Comparison of ENCODE assay signal across 8 cellular contexts in the genomic region with DNA sequence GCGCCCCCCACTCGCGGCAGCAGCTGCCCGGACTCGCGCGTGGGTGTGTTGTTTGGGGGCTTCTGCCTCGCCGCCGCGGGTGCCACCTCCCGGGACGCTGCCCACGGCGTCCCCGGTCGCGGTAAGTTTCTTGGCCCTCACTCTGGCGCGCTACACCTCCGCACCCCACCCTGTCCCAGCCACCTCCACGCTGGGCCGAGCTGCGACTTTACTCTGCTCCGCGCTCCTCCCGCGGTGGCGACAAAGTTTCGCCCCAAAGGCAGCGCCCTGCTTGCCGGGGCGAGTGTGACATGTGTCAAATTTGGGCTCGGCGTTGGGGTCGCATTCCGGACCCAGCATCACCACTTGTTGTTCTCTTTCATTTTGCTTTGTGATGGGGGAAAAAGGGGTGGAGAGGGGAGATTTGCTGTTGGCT.
A peak's percentile ranks its signal among the peaks of the same experiment; 100 is the strongest.
DNase-seq lines count a peak whose midpoint lies in the region; ATAC-seq and TF ChIP-seq lines count a peak whose summit lies in the region.

No MANE protein-coding gene starts in this region.

- no peaks in the 10 kb centered on the region for H3K79me2 ChIP-seq in smooth muscle cell (ENCODE audit: low read depth)

- no peak for TF ChIP-seq POLR2A in adrenal gland (IDR thresholded peaks at IDR 0.05)

- H3F3A ChIP-seq in smooth muscle cell (ENCODE audit: low read depth) = no peaks in the 10 kb centered on the region

- H3K4me1 ChIP-seq in BLaER1 treated with 17β-estradiol and CSF1 and Interleukin-3, amounts not matched to agents 10 nM and 100 nM = peaks cover 11 to 26% (median 14%) of the 10 kb centered on the region in 10 experiments; a peak in 18 of 20 replicates
- H3K4me1 ChIP-seq in adrenal gland (replicated peaks in 1 of 2) (peaks cover 11 to 27% of the 10 kb centered on the region in 2 donors), iPS-15b (ENCODE audit: control insufficient read depth, insufficient read depth, low read length) (peaks cover 13% of the 10 kb centered on the region), smooth muscle cell (ENCODE audit: low read depth) (peaks cover 22% of the 10 kb centered on the region)

- peaks cover 67 to 75% (median 71%) of the 10 kb centered on the region in 11 experiments for H3K27me3 ChIP-seq in BLaER1 treated with 17β-estradiol and CSF1 and Interleukin-3, amounts not matched to agents 10 nM and 100 nM
- peaks cover 21% of the 10 kb centered on the region for H3K27me3 ChIP-seq in adrenal gland
- H3K27me3 ChIP-seq in iPS-15b (ENCODE audit: control insufficient read depth, insufficient read depth, low read length) = peaks cover 80% of the 10 kb centered on the region
- H3K27me3 ChIP-seq in smooth muscle cell (ENCODE audit: low read depth) = peaks cover 89% of the 10 kb centered on the region

- intact Hi-C loops in adrenal gland (cut with DNase I) = no loop called here

- peak overlapping the region; percentile 80 for H2AFZ ChIP-seq in smooth muscle cell (ENCODE audit: low read depth)

- H3K9ac ChIP-seq in BLaER1 treated with 17β-estradiol and CSF1 and Interleukin-3, amounts not matched to agents 10 nM and 100 nM = peak overlapping the region in 6 of 11 experiments; percentile 15 to 46 (median 42); a peak in 6 of 22 replicates
- H3K9ac ChIP-seq in iPS-15b (ENCODE audit: low read depth, low read length) = no peak overlapping the region
- no peak overlapping the region for H3K9ac ChIP-seq in smooth muscle cell (ENCODE audit: low read depth)

- H3K9me3 ChIP-seq in BLaER1 treated with 17β-estradiol and CSF1 and Interleukin-3, amounts not matched to agents 10 nM and 100 nM (replicated peaks in 1 of 11) = peaks cover 0 to 25% (median 12%) of the 10 kb centered on the region in 11 experiments; a peak in 14 of 22 replicates
- H3K9me3 ChIP-seq in adrenal gland (replicated peaks in 1 of 3) = no peaks in the 10 kb centered on the region
- H3K9me3 ChIP-seq in iPS-15b (ENCODE audit: control insufficient read depth, insufficient read depth, low read length) = no peaks in the 10 kb centered on the region
- no peaks in the 10 kb centered on the region for H3K9me3 ChIP-seq in smooth muscle cell (replicated peaks; ENCODE audit: low read depth)

- peak overlapping the region; percentile 77 to 99 (median 91) for H3K4me2 ChIP-seq in BLaER1 treated with 17β-estradiol and CSF1 and Interleukin-3, amounts not matched to agents 10 nM and 100 nM
- H3K4me2 ChIP-seq in smooth muscle cell = peak overlapping the region; percentile 95

- no peak for TF ChIP-seq CTCF in adrenal gland (IDR thresholded peaks at IDR 0.05)
- no peak for TF ChIP-seq CTCF in smooth muscle cell (IDR thresholded peaks at IDR 0.05; ENCODE audit: borderline replicate concordance, insufficient read depth, poor library complexity, severe bottlenecking)

- peaks cover 0 to 38% (median 20%) of the 10 kb centered on the region in 11 experiments; a peak in 18 of 22 replicates for H4K20me1 ChIP-seq in BLaER1 treated with 17β-estradiol and CSF1 and Interleukin-3, amounts not matched to agents 10 nM and 100 nM
- no peaks in the 10 kb centered on the region for H4K20me1 ChIP-seq in smooth muscle cell (ENCODE audit: low read depth)

- H3K27ac ChIP-seq in BLaER1 treated with 17β-estradiol and CSF1 and Interleukin-3, amounts not matched to agents 10 nM and 100 nM = no peak overlapping the region
- peak overlapping the region in 3 of 5 donors; percentile 66 to 89 (median 82) for H3K27ac ChIP-seq in adrenal gland
- no peak overlapping the region for H3K27ac ChIP-seq in smooth muscle cell (ENCODE audit: low read depth)

- ATAC-seq in HG02678 (IDR thresholded peaks at IDR 0.05; ENCODE audit: unreplicated experiment) (peak; percentile 29), GM19452 (IDR thresholded peaks at IDR 0.05; ENCODE audit: unreplicated experiment) (no peak), HG02884 (IDR thresholded peaks at IDR 0.05; ENCODE audit: unreplicated experiment) (no peak), GM21390 (IDR thresholded peaks at IDR 0.05; ENCODE audit: unreplicated experiment) (no peak)

- DNase-seq in adrenal gland (peak in 6 of 7 donors; percentile 6 to 28 (median 20)), smooth muscle cell (lab: John Stamatoyannopoulos, UW; ENCODE audit: unreplicated experiment) (no peak)

- no peaks in the 10 kb centered on the region for H3K36me3 ChIP-seq in BLaER1 treated with 17β-estradiol and CSF1 and Interleukin-3, amounts not matched to agents 10 nM and 100 nM
- H3K36me3 ChIP-seq in adrenal gland (replicated peaks in 1 of 2) (no peaks in the 10 kb centered on the region), iPS-15b (ENCODE audit: control insufficient read depth, insufficient read depth, low read length) (no peaks in the 10 kb centered on the region), smooth muscle cell (ENCODE audit: low read depth) (no peaks in the 10 kb centered on the region)

- H3K4me3 ChIP-seq in BLaER1 treated with 17β-estradiol and CSF1 and Interleukin-3, amounts not matched to agents 10 nM and 100 nM = peak overlapping the region; percentile 53 to 71 (median 59)
- H3K4me3 ChIP-seq in adrenal gland = peak overlapping the region in 3 of 4 donors; percentile 45 to 74 (median 69)
- H3K4me3 ChIP-seq in iPS-15b (ENCODE audit: low read depth, low read length) = peak overlapping the region; percentile 81
- peak overlapping the region; percentile 58 for H3K4me3 ChIP-seq in smooth muscle cell

- WGBS in adrenal gland, 4 donors = 0 to 1% (median 1%) methylated on average over 16 to 37 of the region's 37 CpGs
- 1% methylated on average over 20 of the region's 37 CpGs for WGBS in smooth muscle cell (ENCODE audit: low lambda C conversion rate)

Comparison
In these comparisons a context has a peak if more than half of its experiments do, and no peak if none do; other contexts are left out.
1. H3K27ac ChIP-seq: peak in adrenal gland (3 of 5); none in BLaER1 treated with 17β-estradiol and CSF1 and Interleukin-3, amounts not matched to agents 10 nM and 100 nM (0 of 11) and smooth muscle cell (single experiment).
2. H3K9ac ChIP-seq: peak in BLaER1 treated with 17β-estradiol and CSF1 and Interleukin-3, amounts not matched to agents 10 nM and 100 nM (6 of 11); none in iPS-15b (single experiment) and smooth muscle cell (single experiment).
3. Peak in every context shown above with its lines, with median percentiles within 50 percentile points of each other: H3K4me3 ChIP-seq.